ENCODE assay signal across 9 cellular contexts in genomic region chr5:7642029-7642428, GRCh38.
"Had no signal": no experiment of that assay in that cellular context is flagged by ENCODE, and none has a peak within 500 bp of the region (broad histone marks: within the 10 kb centered on the region; RNA-seq: fewer than 3 reads in every experiment).

No MANE protein-coding gene starts in this region.

- DNase-seq: activated CD4-positive, alpha-beta T cell treated with anti-CD3 and anti-CD28 coated beads, Interleukin-2, amount 50 U/mL, for 4 hours; activated gamma-delta T cell treated with Interleukin-2 at 50 U/mL for 16 hours; activated naive CD8-positive, alpha-beta T cell treated with anti-CD3 and anti-CD28 coated beads for 36 hours; immature natural killer cell; kidney glomerular epithelial cell; retina; stimulated activated CD8-positive, alpha-beta memory T cell treated with anti-CD3 and anti-CD28 coated beads, Interleukin-4, amount 100 ng/mL, for 48 hours; stimulated activated naive CD4-positive, alpha-beta T cell; SW 1271 had no signal
